12 cellular contexts compared by ENCODE assay signal in the genomic region with DNA sequence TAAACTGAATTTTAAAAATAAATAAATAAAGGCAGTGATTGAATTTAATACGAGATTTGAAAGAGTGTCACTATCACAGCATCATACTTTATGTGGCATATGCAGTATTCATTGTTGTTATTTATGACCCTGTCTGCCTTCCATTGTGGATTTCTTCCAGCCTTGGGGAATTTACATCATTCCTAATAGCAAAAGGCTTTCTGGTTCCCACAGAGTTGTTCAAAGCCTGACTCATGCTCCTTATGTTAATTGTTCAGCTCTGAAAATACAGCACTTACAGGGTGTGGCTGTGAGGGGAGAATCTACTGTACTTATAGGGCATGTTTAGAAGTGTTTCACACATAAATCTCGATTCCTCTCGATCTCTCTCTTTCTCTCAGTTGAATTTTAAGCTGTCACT. TPM values are rescaled to one million over a fixed set of nuclear protein-coding genes. Genes with fewer than 3 reads are reported as not detected.
DNase-seq lines count a peak whose midpoint lies in the region; FAIRE-seq and TF ChIP-seq lines count a peak whose summit lies in the region.
"Had no signal": no experiment of that assay in that cellular context is flagged by ENCODE, and none has a peak within 500 bp of the region (broad histone marks: within the 10 kb centered on the region; RNA-seq: fewer than 3 reads in every experiment).

No MANE protein-coding gene starts in this region.

- no peaks in the 10 kb centered on the region for H3K9me3 Mint-ChIP-seq in nephron
- H3K9me3 Mint-ChIP-seq in T-helper 2 cell treated with Interferon-gamma antibody and Interleukin-4, amounts not matched to agents 5 μg/mL and 100 μg/mL, for 36 hours, result no peaks in the 10 kb centered on the region
- H3K9me3 Mint-ChIP-seq in Calu3 (ENCODE audit: low read depth, unreplicated experiment), result peaks cover 3% of the 10 kb centered on the region
- H3K9me3 Mint-ChIP-seq: naive thymus-derived CD8-positive, alpha-beta T cell; T-helper 1 cell treated with Interleukin-12 subunit alpha and Interleukin-12 subunit beta and Interleukin-4 antibody, amounts not matched to agents 30 μg/mL and 1 μg/mL, for 36 hours had no signal

- FAIRE-seq in endometrium (lab: Jason Lieb, UNC), result peak; percentile 21

- DNase-seq in EL, result peak; percentile 91
- peak; percentile 38 for DNase-seq in NCI-H446 treated with DMSO at 0.1 percent for 48 hours (lab: John Stamatoyannopoulos, UW)
- DNase-seq in AML-193 (lab: John Stamatoyannopoulos, UW), result no peak
- DNase-seq in NCI-H1048 (lab: John Stamatoyannopoulos, UW), result no peak
- DNase-seq in T-helper 2 cell treated with Interferon-gamma antibody and Interleukin-4, amounts not matched to agents 5 μg/mL and 100 μg/mL, for 36 hours (ENCODE audit: low spot score), result no peak
- DNase-seq in Calu3, result no peak
- DNase-seq: DND-41; naive thymus-derived CD8-positive, alpha-beta T cell; NCI-H187 treated with DMSO at 0.1 percent for 48 hours had no signal

- intact Hi-C loops in Calu3 (cut with micrococcal nuclease; ENCODE audit: unreplicated experiment), result no loop called here

- no TSS peak for BruUV-seq in Calu3 (replicated peaks; lab: Mats Ljungman, UMichigan)

- H3K4me3 Mint-ChIP-seq in nephron, result no peak overlapping the region
- no peak overlapping the region for H3K4me3 Mint-ChIP-seq in T-helper 2 cell treated with Interferon-gamma antibody and Interleukin-4, amounts not matched to agents 5 μg/mL and 100 μg/mL, for 36 hours
- no peak overlapping the region for H3K4me3 Mint-ChIP-seq in Calu3 (ENCODE audit: low read depth, unreplicated experiment)
- H3K4me3 Mint-ChIP-seq: naive thymus-derived CD8-positive, alpha-beta T cell; T-helper 1 cell treated with Interleukin-12 subunit alpha and Interleukin-12 subunit beta and Interleukin-4 antibody, amounts not matched to agents 30 μg/mL and 1 μg/mL, for 36 hours had no signal

- H3K4me1 Mint-ChIP-seq in nephron (peaks cover 40% of the 10 kb centered on the region), Calu3 (ENCODE audit: low read depth, unreplicated experiment) (no peaks in the 10 kb centered on the region)
- no peaks in the 10 kb centered on the region for H3K4me1 Mint-ChIP-seq in T-helper 2 cell treated with Interferon-gamma antibody and Interleukin-4, amounts not matched to agents 5 μg/mL and 100 μg/mL, for 36 hours (ENCODE audit: low read depth)

- H3K27me3 Mint-ChIP-seq in nephron (ENCODE audit: low read depth) (no peaks in the 10 kb centered on the region), Calu3 (ENCODE audit: unreplicated experiment) (no peaks in the 10 kb centered on the region)
- H3K27me3 Mint-ChIP-seq in T-helper 2 cell treated with Interferon-gamma antibody and Interleukin-4, amounts not matched to agents 5 μg/mL and 100 μg/mL, for 36 hours (ENCODE audit: low read depth), result no peaks in the 10 kb centered on the region
- H3K27me3 Mint-ChIP-seq: naive thymus-derived CD8-positive, alpha-beta T cell had no signal

- H3K36me3 Mint-ChIP-seq in nephron (ENCODE audit: low read depth) (peaks cover 18% of the 10 kb centered on the region), Calu3 (ENCODE audit: insufficient read depth, unreplicated experiment) (no peaks in the 10 kb centered on the region)
- peaks cover 3% of the 10 kb centered on the region for H3K36me3 Mint-ChIP-seq in T-helper 2 cell treated with Interferon-gamma antibody and Interleukin-4, amounts not matched to agents 5 μg/mL and 100 μg/mL, for 36 hours (ENCODE audit: low read depth)

- H3K27ac Mint-ChIP-seq in nephron, result peak overlapping the region; percentile 75 to 94 (median 76)
- H3K27ac Mint-ChIP-seq in T-helper 2 cell treated with Interferon-gamma antibody and Interleukin-4, amounts not matched to agents 5 μg/mL and 100 μg/mL, for 36 hours, result no peak overlapping the region
- no peak overlapping the region for H3K27ac Mint-ChIP-seq in Calu3 (ENCODE audit: unreplicated experiment)
- H3K27ac Mint-ChIP-seq: naive thymus-derived CD8-positive, alpha-beta T cell; T-helper 1 cell treated with Interleukin-12 subunit alpha and Interleukin-12 subunit beta and Interleukin-4 antibody, amounts not matched to agents 30 μg/mL and 1 μg/mL, for 36 hours had no signal

- no peak for TF ChIP-seq CTCF in nephron (IDR thresholded peaks at IDR 0.05; ENCODE audit: unreplicated experiment in 3 of 3)
- TF ChIP-seq CTCF in Calu3 (IDR thresholded peaks at IDR 0.05; ENCODE audit: unreplicated experiment), result no peak

- CTCF ChIA-PET in Calu3 (lab: Charles Lee), result interaction anchor here (0.6 kb wide), 1 partner anchor 1831 kb away, joined by 3 read pairs; no protein-coding TSS in a partner anchor

RNA-seq across cellular contexts. Expression of gene JAG1, which starts 54.4 kb away (rescaled TPM):
- total RNA-seq in Calu3 (2022), result 156 and 245 TPM in 2 replicates

Comparison
In these comparisons a context has a peak if more than half of its experiments do, and no peak if none do; other contexts are left out.
1. DNase-seq: peak in EL (single experiment) and NCI-H446 treated with DMSO at 0.1 percent for 48 hours (single experiment); none in AML-193 (0 of 2), NCI-H1048 (single experiment), T-helper 2 cell treated with Interferon-gamma antibody and Interleukin-4, amounts not matched to agents 5 μg/mL and 100 μg/mL, for 36 hours (single experiment) and Calu3 (single experiment).
2. H3K27ac Mint-ChIP-seq: peak in nephron (3 of 3); none in T-helper 2 cell treated with Interferon-gamma antibody and Interleukin-4, amounts not matched to agents 5 μg/mL and 100 μg/mL, for 36 hours (single experiment) and Calu3 (single experiment).